In the genomic region with DNA sequence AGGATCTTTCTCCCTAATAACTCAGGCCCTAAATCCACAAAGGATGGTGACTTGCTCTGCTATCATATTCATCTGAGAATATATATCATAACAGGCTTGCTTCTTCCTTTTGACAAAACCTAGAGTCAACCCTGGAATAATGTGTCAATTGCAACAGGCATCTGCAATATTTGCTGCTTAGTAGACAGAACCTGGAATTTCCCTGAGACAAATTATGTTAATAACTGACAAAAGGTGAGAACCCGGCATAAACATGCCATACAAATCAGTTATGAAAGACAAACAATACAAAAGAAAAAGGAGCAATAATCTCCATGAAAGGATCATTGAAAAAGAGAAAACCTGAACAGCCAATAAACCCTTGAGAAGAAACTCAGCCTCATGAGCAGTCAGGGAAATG, we compare ENCODE assay signal across 8 cellular contexts.
"Had no signal": no experiment of that assay in that cellular context is flagged by ENCODE, and none has a peak within 500 bp of the region (broad histone marks: within the 10 kb centered on the region; RNA-seq: fewer than 3 reads in every experiment).

No MANE protein-coding gene starts in this region.

- H3K27ac ChIP-seq: GM23248 had no signal

- H3K4me2 ChIP-seq: GM23338 had no signal

- H3K4me3 ChIP-seq: GM23248, GM23338, HAP-1 had no signal

- H2AFZ ChIP-seq: GM23248, GM23338 had no signal

- H3K27ac Mint-ChIP-seq: GM23338, H9, HFFc6 had no signal

- ATAC-seq: GM23338, HCT116 had no signal

- DNase-seq: GM23248, H7, H9, HCEC 1CT, HFFc6 had no signal

- H3K9me3 Mint-ChIP-seq: H9, HFFc6 had no signal

- H3K9me3 ChIP-seq: HAP-1 had no signal

- H3K9ac ChIP-seq: GM23248 had no signal

- H3K36me3 ChIP-seq: HAP-1 had no signal

- H3K4me3 Mint-ChIP-seq: GM23338, H9, HFFc6 had no signal
